In genomic region chr11:841981-842369, GRCh38 we compare ENCODE assay signal across 8 cellular contexts. TPM values are rescaled to one million over a fixed set of nuclear protein-coding genes. Genes with fewer than 3 reads are reported as not detected.
DNase-seq lines count a peak whose midpoint lies in the region; ATAC-seq and TF ChIP-seq lines count a peak whose summit lies in the region.

No MANE protein-coding gene starts in this region.

- in situ Hi-C loops in brain microvascular endothelial cell (cut with HindIII; ENCODE audit: low pct_ligation_motif_present, low sequenced_read_pairs) = no loop called here

- H3K4me3 ChIP-seq in brain microvascular endothelial cell (ENCODE audit: low read depth, low read length) (peak overlapping the region; percentile 91), lower lobe of right lung (peak overlapping the region; percentile 99), uterus (peak overlapping the region; percentile 71 to 99)

- H3K27me3 ChIP-seq in brain microvascular endothelial cell (replicated peaks) (no peaks in the 10 kb centered on the region), lower lobe of right lung (ENCODE audit: low read depth) (no peaks in the 10 kb centered on the region), uterus (no peaks in the 10 kb centered on the region)

- H3K27ac ChIP-seq in brain microvascular endothelial cell = peak overlapping the region; percentile 97
- peak overlapping the region; percentile 94 for H3K27ac ChIP-seq in lower lobe of right lung
- peak overlapping the region; percentile 95 to 97 for H3K27ac ChIP-seq in uterus

- H3K9me3 ChIP-seq in lower lobe of right lung = no peaks in the 10 kb centered on the region
- H3K9me3 ChIP-seq in uterus = no peaks in the 10 kb centered on the region

- H3K4me1 ChIP-seq in lower lobe of right lung (peaks cover 77% of the 10 kb centered on the region), uterus (peaks cover 7 to 25% of the 10 kb centered on the region in 2 donors)

- ATAC-seq in lower lobe of right lung = peak in 1 of 2 donors; percentile 3

- TF ChIP-seq CTCF in brain microvascular endothelial cell (IDR thresholded peaks at IDR 0.05; ENCODE audit: low read depth, low read length, missing control alignments) (no peak), lower lobe of right lung (IDR thresholded peaks at IDR 0.05) (no peak), uterus (IDR thresholded peaks at IDR 0.05) (no peak)

- H3K36me3 ChIP-seq in brain microvascular endothelial cell (replicated peaks) (peaks cover 41% of the 10 kb centered on the region), lower lobe of right lung (peaks cover 40% of the 10 kb centered on the region), uterus (no peaks in the 10 kb centered on the region)

- TF ChIP-seq POLR2A in uterus (IDR thresholded peaks at IDR 0.05) = no peak

- DNase-seq in NCI-H748 (lab: John Stamatoyannopoulos, UW; ENCODE audit: unreplicated experiment) (peak; percentile 54), NCI-H748 treated with DMSO at 0.1 percent for 48 hours (lab: John Stamatoyannopoulos, UW) (no peak), HT-29 (ENCODE audit: low spot score) (peak; percentile 74), brain microvascular endothelial cell (no peak), lower lobe of right lung (no peak), uterus (no peak), NCI-H1930 (lab: John Stamatoyannopoulos, UW) (no peak)
- DNase-seq in activated effector memory CD4-positive, alpha-beta T cell treated with anti-CD3 and anti-CD28 coated beads, Interleukin-2, amount 50 U/mL, for 16 hours = no peak

- intact Hi-C loops in lower lobe of right lung (cut with DNase I) (no loop called here), uterus (cut with DNase I; ENCODE audit: low total_unique reads) (no loop called here)

RNA-seq across cellular contexts. Expression of gene POLR2L, which starts 0.4 kb away (rescaled TPM):
- 1,254 and 1,310 TPM in 2 replicates for total RNA-seq in HT-29 (2014; rRNA removed; shearing (Covaris generic))
- total RNA-seq in lower lobe of right lung = 127 TPM
- 10 to 100 TPM; 10.5 to 81.5 (median 42.8) TPM for total RNA-seq in uterus

RNA-seq across cellular contexts. Expression of gene TSPAN4, which starts 0.7 kb away (rescaled TPM):
- total RNA-seq in HT-29 (2014; rRNA removed; shearing (Covaris generic)) = 29.2 and 39.6 TPM in 2 replicates
- total RNA-seq in lower lobe of right lung (140 TPM), uterus (100 to 1,000 TPM in 2 of 4 donors, 10 to 100 TPM in 2; 68.4 to 119 (median 105) TPM)

RNA-seq across cellular contexts. Expression of gene CD151, which starts 9.2 kb away (rescaled TPM):
- 916 and 940 TPM in 2 replicates for total RNA-seq in HT-29 (2014; rRNA removed; shearing (Covaris generic))
- total RNA-seq in lower lobe of right lung = 387 TPM
- 100 to 1,000 TPM in 3 of 4 donors, 10 to 100 TPM in 1; 76.8 to 382 (median 259) TPM for total RNA-seq in uterus

RNA-seq across cellular contexts. Expression of gene CRACR2B, which starts 14.3 kb away (rescaled TPM):
- 204 and 225 TPM in 2 replicates for total RNA-seq in HT-29 (2014; rRNA removed; shearing (Covaris generic))
- total RNA-seq in lower lobe of right lung = 43.6 TPM
- total RNA-seq in uterus = 10 to 100 TPM in 1 of 4 donors, 1 to 10 TPM in 2, under 1 TPM in 1; 0.77 to 15.5 (median 2.5) TPM

RNA-seq across cellular contexts. Expression of gene PNPLA2, which starts 23.3 kb away (rescaled TPM):
- total RNA-seq in HT-29 (2014; rRNA removed; shearing (Covaris generic)) = 174 and 202 TPM in 2 replicates
- 137 TPM for total RNA-seq in lower lobe of right lung
- 10 to 100 TPM; 16.9 to 96.2 (median 37.1) TPM for total RNA-seq in uterus

Comparison
In these comparisons a context has a peak if more than half of its experiments do, and no peak if none do; other contexts are left out.
1. DNase-seq: peak in NCI-H748 (single experiment) and HT-29 (single experiment); none in NCI-H748 treated with DMSO at 0.1 percent for 48 hours (single experiment), brain microvascular endothelial cell (single experiment), lower lobe of right lung (single experiment), uterus (0 of 2), activated effector memory CD4-positive, alpha-beta T cell treated with anti-CD3 and anti-CD28 coated beads, Interleukin-2, amount 50 U/mL, for 16 hours (single experiment) and NCI-H1930 (0 of 2).
2. Peak in every context shown above with its lines, with median percentiles within 50 percentile points of each other: H3K27ac ChIP-seq and H3K4me3 ChIP-seq.